In genomic region chr14:75991753-75992152, GRCh38 we compare ENCODE assay signal across 20 cellular contexts. TPM values are rescaled to one million over a fixed set of nuclear protein-coding genes. Genes with fewer than 3 reads are reported as not detected.
A peak's percentile ranks its signal among the peaks of the same experiment; 100 is the strongest.
DNase-seq lines count a peak whose midpoint lies in the region; ATAC-seq and TF ChIP-seq lines count a peak whose summit lies in the region.
"Had no signal": no experiment of that assay in that cellular context is flagged by ENCODE, and none has a peak within 500 bp of the region (broad histone marks: within the 10 kb centered on the region; RNA-seq: fewer than 3 reads in every experiment).

No MANE protein-coding gene starts in this region.

- ATAC-seq in HG03108 (IDR thresholded peaks at IDR 0.05; ENCODE audit: unreplicated experiment) (no peak), HG02642 (IDR thresholded peaks at IDR 0.05; ENCODE audit: poor library complexity, unreplicated experiment) (no peak)
- ATAC-seq: A549; activated CD8-positive, alpha-beta T cell treated with anti-CD3 and anti-CD28 coated beads for 36 hours; esophagus mucosa had no signal

- peak overlapping the region; percentile 70 for H3K27ac ChIP-seq in osteoblast (ENCODE audit: low read depth, low read length)
- no peak overlapping the region for H3K27ac ChIP-seq in MM.1S (ENCODE audit: low read length)
- H3K27ac ChIP-seq: A549, neutrophil had no signal

- TF ChIP-seq CTCF in fibroblast of mammary gland (conservative IDR thresholded peaks at IDR 0.05; ENCODE audit: control insufficient read depth, insufficient read depth, low read depth, low read length) (no peak), osteoblast (IDR thresholded peaks at IDR 0.05; ENCODE audit: extremely low read depth, low read depth, low read length) (no peak), MM.1S (IDR thresholded peaks at IDR 0.05; ENCODE audit: low read length) (no peak)

- H3K79me2 ChIP-seq in osteoblast (ENCODE audit: insufficient read depth, low read length) (peaks cover 19% of the 10 kb centered on the region), MM.1S (ENCODE audit: low read length) (no peaks in the 10 kb centered on the region)

- peaks cover 4% of the 10 kb centered on the region for H4K20me1 ChIP-seq in osteoblast (ENCODE audit: insufficient read depth, low read length)
- H4K20me1 ChIP-seq in MM.1S (ENCODE audit: insufficient read depth, low read length), result no peaks in the 10 kb centered on the region

- DNase-seq in AG08395 (ENCODE audit: low spot score) (peak; percentile 35), HCEC 1CT (peak; percentile 15), fibroblast of mammary gland (ENCODE audit: low read depth) (peak; percentile 43), osteoblast (ENCODE audit: insufficient read length, low spot score, missing footprints) (no peak), MM.1S (no peak), NCI-H524 (lab: John Stamatoyannopoulos, UW) (no peak)
- DNase-seq: activated CD8-positive, alpha-beta T cell treated with anti-CD3 and anti-CD28 coated beads for 36 hours; activated naive CD4-positive, alpha-beta T cell treated with Interleukin-2 at 50 U/mL for 16 hours; CD4-positive, alpha-beta T cell; DMS53; effector CD4-positive, alpha-beta T cell; immature natural killer cell; NCI-H187 treated with DMSO at 0.1 percent for 48 hours; NCI-H345; stimulated activated CD4-positive, alpha-beta T cell treated with anti-CD3 and anti-CD28 coated beads, Interleukin-12 subunit alpha, Interleukin-12 subunit beta, amount 100 ng/mL, for 4 hours had no signal

- H3K4me1 ChIP-seq in osteoblast (ENCODE audit: insufficient read depth, low read length) (peaks cover 39% of the 10 kb centered on the region), MM.1S (ENCODE audit: low read length) (no peaks in the 10 kb centered on the region)

- H3K27me3 ChIP-seq in osteoblast (ENCODE audit: insufficient read depth, low read length) (no peaks in the 10 kb centered on the region), MM.1S (replicated peaks; ENCODE audit: insufficient read depth, low read length) (no peaks in the 10 kb centered on the region)

- H3K4me3 ChIP-seq in fibroblast of mammary gland (ENCODE audit: control insufficient read depth, low read depth, low read length) (no peak overlapping the region), osteoblast (ENCODE audit: insufficient read depth, low read length) (no peak overlapping the region), MM.1S (ENCODE audit: low read length) (no peak overlapping the region)
- H3K4me3 ChIP-seq: A549 had no signal

- no peaks in the 10 kb centered on the region for H3K9me2 ChIP-seq in MM.1S (replicated peaks; ENCODE audit: insufficient read depth, low read length)

- H2AFZ ChIP-seq in osteoblast (ENCODE audit: low read length), result no peak overlapping the region
- H2AFZ ChIP-seq in MM.1S (ENCODE audit: low read length), result no peak overlapping the region

- H3K9ac ChIP-seq in MM.1S (ENCODE audit: low read length), result no peak overlapping the region

- peaks cover 30% of the 10 kb centered on the region for H3K36me3 ChIP-seq in osteoblast (ENCODE audit: insufficient read depth, low read length)
- no peaks in the 10 kb centered on the region for H3K36me3 ChIP-seq in MM.1S (replicated peaks; ENCODE audit: insufficient read depth, low read length)
- H3K36me3 ChIP-seq: neutrophil had no signal

- H3F3A ChIP-seq in MM.1S (ENCODE audit: insufficient read depth, low read length), result no peaks in the 10 kb centered on the region

- H3K4me2 ChIP-seq in osteoblast (ENCODE audit: insufficient read depth, low read length) (peak overlapping the region; percentile 23), MM.1S (ENCODE audit: low read depth, low read length) (no peak overlapping the region)
- H3K4me2 ChIP-seq: A549 had no signal

- H3K9me3 ChIP-seq in osteoblast (ENCODE audit: low read depth, low read length), result no peaks in the 10 kb centered on the region
- no peaks in the 10 kb centered on the region for H3K9me3 ChIP-seq in MM.1S (replicated peaks; ENCODE audit: insufficient read depth, low read length)
- H3K9me3 ChIP-seq: A549, neutrophil had no signal

RNA-seq across cellular contexts. Expression of gene IFT43, which starts 6.2 kb away (rescaled TPM):
- 25.6 and 32.6 TPM in 2 replicates for total RNA-seq in osteoblast

RNA-seq across cellular contexts. Expression of gene TGFB3, which starts 10.0 kb away (rescaled TPM):
- total RNA-seq in osteoblast, result 11.6 and 16.5 TPM in 2 replicates

Comparison
In these comparisons a context has a peak if more than half of its experiments do, and no peak if none do; other contexts are left out.
1. DNase-seq: peak in AG08395 (single experiment), HCEC 1CT (single experiment) and fibroblast of mammary gland (single experiment); none in osteoblast (single experiment), MM.1S (single experiment) and NCI-H524 (0 of 2).